Comparison of ENCODE assay signal across 11 cellular contexts in genomic region chr10:22420787-22421517, GRCh38.
A peak's percentile ranks its signal among the peaks of the same experiment; 100 is the strongest.
DNase-seq lines count a peak whose midpoint lies in the region; ATAC-seq and TF ChIP-seq lines count a peak whose summit lies in the region.
"Had no signal": no experiment of that assay in that cellular context is flagged by ENCODE, and none has a peak within 500 bp of the region (broad histone marks: within the 10 kb centered on the region; RNA-seq: fewer than 3 reads in every experiment).

No MANE protein-coding gene starts in this region.

- intact Hi-C loops in sigmoid colon (cut with DNase I), result no loop called here

- no peak overlapping the region for H3K4me3 ChIP-seq in GM06990 (replicated peaks; ENCODE audit: low read depth, low read length)
- H3K4me3 ChIP-seq in epithelial cell of esophagus (ENCODE audit: low read length), result no peak overlapping the region
- H3K4me3 ChIP-seq in sigmoid colon, result no peak overlapping the region

- H3K36me3 ChIP-seq in GM06990 (ENCODE audit: control insufficient read depth, insufficient read depth, low read length) (no peaks in the 10 kb centered on the region), sigmoid colon (no peaks in the 10 kb centered on the region)

- TF ChIP-seq POLR2A in sigmoid colon (IDR thresholded peaks at IDR 0.05), result no peak

- 81% methylated on average over 4 of the region's 4 CpGs for WGBS in sigmoid colon, 2 donors

- H3K27ac ChIP-seq in sigmoid colon, result no peak overlapping the region

- TF ChIP-seq CTCF in GM06990 (IDR thresholded peaks at IDR 0.05; ENCODE audit: insufficient read depth, low read length, poor library complexity, severe bottlenecking), result peak; percentile 14
- TF ChIP-seq CTCF in epithelial cell of esophagus (IDR thresholded peaks at IDR 0.05; ENCODE audit: insufficient read depth, low read depth, low read length, missing control alignments), result peak; percentile 30
- no peak for TF ChIP-seq CTCF in sigmoid colon (IDR thresholded peaks at IDR 0.05)

- H3K27me3 ChIP-seq in GM06990 (replicated peaks; ENCODE audit: control insufficient read depth, insufficient read depth, low read length), result no peaks in the 10 kb centered on the region
- no peaks in the 10 kb centered on the region for H3K27me3 ChIP-seq in sigmoid colon

- in situ Hi-C loops in ACHN (cut with HindIII; ENCODE audit: low pct_ligation_motif_present, low pct_unique_long_range_greater_than_20kb, low sequenced_read_pairs), result no loop called here

- ATAC-seq in HG03457 (IDR thresholded peaks at IDR 0.05; ENCODE audit: unreplicated experiment), result no peak

- TF ChIP-seq EP300 in sigmoid colon (IDR thresholded peaks at IDR 0.05), result no peak

- no peaks in the 10 kb centered on the region for H3K4me1 ChIP-seq in sigmoid colon

- DNase-seq in ACHN (peak; percentile 26), GM06990 (ENCODE audit: extremely low read depth, insufficient read length) (no peak), OCI-M1 (lab: John Stamatoyannopoulos, UW) (peak; percentile 81), epithelial cell of esophagus (ENCODE audit: low read depth) (peak; percentile 16), sigmoid colon (no peak)
- no peak for DNase-seq in activated T-cell treated with anti-CD3 and anti-CD28 coated beads, Interleukin-2, amount 50 U/mL, for 48 hours
- no peak for DNase-seq in stimulated activated CD4-positive, alpha-beta T cell treated with anti-CD3 and anti-CD28 coated beads, Interleukin-1b, Interleukin-23, amount 100 ng/mL, for 48 hours
- DNase-seq: activated CD4-positive, alpha-beta T cell treated with anti-CD3 and anti-CD28 coated beads for 1 hour; NCI-H748 treated with DMSO at 0.1 percent for 48 hours; stimulated activated naive CD4-positive, alpha-beta T cell treated with Interleukin-2 at 50 U/mL for 16 hours had no signal

- no peaks in the 10 kb centered on the region for H3K9me3 ChIP-seq in sigmoid colon

Comparison
In these comparisons a context has a peak if more than half of its experiments do, and no peak if none do; other contexts are left out.
1. DNase-seq: peak in ACHN (single experiment), OCI-M1 (single experiment) and epithelial cell of esophagus (single experiment); none in GM06990 (single experiment), sigmoid colon (single experiment), activated T-cell treated with anti-CD3 and anti-CD28 coated beads, Interleukin-2, amount 50 U/mL, for 48 hours (0 of 2) and stimulated activated CD4-positive, alpha-beta T cell treated with anti-CD3 and anti-CD28 coated beads, Interleukin-1b, Interleukin-23, amount 100 ng/mL, for 48 hours (single experiment).
2. CTCF ChIP-seq: peak in GM06990 (single experiment) and epithelial cell of esophagus (single experiment); none in sigmoid colon (0 of 4).